ENCODE assay signal across 33 cellular contexts in genomic region chr1:157622471-157622870, GRCh38. TPM values are rescaled to one million over a fixed set of nuclear protein-coding genes. Genes with fewer than 3 reads are reported as not detected.
"Had no signal": no experiment of that assay in that cellular context is flagged by ENCODE, and none has a peak within 500 bp of the region (broad histone marks: within the 10 kb centered on the region; RNA-seq: fewer than 3 reads in every experiment).

No MANE protein-coding gene starts in this region.

- H3K27ac ChIP-seq: neutrophil, pancreas, prostate gland, skin epidermis, spleen, stomach, thoracic aorta, thyroid gland, tibial nerve, upper lobe of left lung, vagina had no signal

- ATAC-seq: naive thymus-derived CD4-positive, alpha-beta T cell; natural killer cell treated with Interleukin-12 subunit alpha and Interleukin-12 subunit beta and Interleukin-15 and Interleukin-18, amount 100 ng/mL, for 72 hours; pancreas; right cardiac atrium; sciatic nerve; stimulated activated effector memory CD8-positive, alpha-beta T cell treated with anti-CD3 and anti-CD28 coated beads, Interleukin-12 subunit alpha, Interleukin-12 subunit beta, amount 100 ng/mL, for 72 hours; stimulated activated naive B cell treated with anti-CD40 and anti-IgM and Interleukin-4, amounts not matched to agents 10 μg/mL and 1 μg/mL and 100 μg/mL, for 72 hours had no signal

- DNase-seq: naive thymus-derived CD4-positive, alpha-beta T cell; nephron progenitor cell; nucleus accumbens; pancreas; right cardiac atrium; spleen; stimulated activated CD4-positive, alpha-beta T cell treated with anti-CD3 and anti-CD28 coated beads, Interleukin-12 subunit alpha, Interleukin-12 subunit beta, amount 100 ng/mL, for 4 hours; stimulated activated CD4-positive, alpha-beta T cell treated with anti-CD3 and anti-CD28 coated beads, Interleukin-1b, Interleukin-23, amount 100 ng/mL, for 48 hours; stimulated activated CD4-positive, alpha-beta T cell treated with anti-CD3 and anti-CD28 coated beads, Interleukin-4, amount 100 ng/mL, for 24 hours; stimulated activated naive B cell treated with anti-CD40 and anti-IgM and Interleukin-4, amounts not matched to agents 10 μg/mL and 1 μg/mL and 100 μg/mL, for 72 hours; stimulated activated naive CD4-positive, alpha-beta T cell treated with Interleukin-2 at 50 U/mL for 16 hours; stomach; thyroid gland; trophoblast cell; upper lobe of left lung had no signal

- H3K27me3 ChIP-seq: pancreas, thyroid gland, tibial nerve, upper lobe of left lung, vagina had no signal

- H3K36me3 ChIP-seq: neutrophil, pancreas, prostate gland, spleen, stomach, thoracic aorta, thyroid gland, tibial nerve, upper lobe of left lung, vagina had no signal

- H3K4me3 ChIP-seq: pancreas, prostate gland, skin epidermis, smooth muscle cell, spleen, stomach, thoracic aorta, thyroid gland, tibial nerve, upper lobe of left lung, vagina had no signal

- H3K4me1 ChIP-seq: pancreas, prostate gland, stomach, thyroid gland, tibial nerve, upper lobe of left lung, vagina had no signal

- H3K9me3 ChIP-seq: neutrophil, pancreas, prostate gland, spleen, stomach, thoracic aorta, thyroid gland, upper lobe of left lung, vagina had no signal

- H3K4me2 ChIP-seq: smooth muscle cell had no signal

RNA-seq across cellular contexts. Expression of gene FCRL4, which starts 24.6 kb away (rescaled TPM):
- total RNA-seq: naive thymus-derived CD4-positive, alpha-beta T cell; natural killer cell treated with Interleukin-12 subunit alpha and Interleukin-12 subunit beta and Interleukin-15 and Interleukin-18, amount 100 ng/mL, for 72 hours; neural crest cell; omental fat pad; osteocyte; pancreas; posterior vena cava; pulmonary artery endothelial cell; right cardiac atrium; sciatic nerve; smooth muscle cell; stomach; subcutaneous adipose tissue; temporal lobe; thoracic aorta; thyroid gland; tibial nerve; upper lobe of left lung; ureter; vagina had no signal
